ENCODE assay signal across 8 cellular contexts in genomic region chr6:99604161-99605073, GRCh38. TPM values are rescaled to one million over a fixed set of nuclear protein-coding genes. Genes with fewer than 3 reads are reported as not detected.
A peak's percentile ranks its signal among the peaks of the same experiment; 100 is the strongest.
DNase-seq lines count a peak whose midpoint lies in the region; ATAC-seq and TF ChIP-seq lines count a peak whose summit lies in the region.

No MANE protein-coding gene starts in this region.

- peaks cover 2% of the 10 kb centered on the region for H3K9me3 Mint-ChIP-seq in activated naive CD8-positive, alpha-beta T cell treated with anti-CD3 and anti-CD28 coated beads, Interleukin-2, amount 10 ng/mL, durations not matched to agents 7 days and 5 days
- no peaks in the 10 kb centered on the region for H3K9me3 Mint-ChIP-seq in memory B cell
- no peaks in the 10 kb centered on the region for H3K9me3 Mint-ChIP-seq in type B pancreatic cell

- H3K36me3 Mint-ChIP-seq in activated naive CD8-positive, alpha-beta T cell treated with anti-CD3 and anti-CD28 coated beads, Interleukin-2, amount 10 ng/mL, durations not matched to agents 7 days and 5 days, result peaks cover 4% of the 10 kb centered on the region
- H3K36me3 Mint-ChIP-seq in memory B cell (peaks cover 2% of the 10 kb centered on the region), type B pancreatic cell (no peaks in the 10 kb centered on the region)

- peaks cover 27% of the 10 kb centered on the region for H3K4me1 Mint-ChIP-seq in activated naive CD8-positive, alpha-beta T cell treated with anti-CD3 and anti-CD28 coated beads, Interleukin-2, amount 10 ng/mL, durations not matched to agents 7 days and 5 days
- H3K4me1 Mint-ChIP-seq in memory B cell, result peaks cover 8% of the 10 kb centered on the region
- H3K4me1 Mint-ChIP-seq in type B pancreatic cell (ENCODE audit: unreplicated experiment), result peaks cover 5% of the 10 kb centered on the region

- ATAC-seq in heart right ventricle (no peak), left cardiac atrium (no peak), memory B cell (ENCODE audit: low read depth) (no peak)
- no peak for ATAC-seq in activated naive CD8-positive, alpha-beta T cell treated with anti-CD3 and anti-CD28 coated beads, Interleukin-2, amount 10 ng/mL, durations not matched to agents 7 days and 5 days (ENCODE audit: low read depth)

- H3K36me3 ChIP-seq in heart right ventricle, result no peaks in the 10 kb centered on the region

- no peak overlapping the region for H3K27ac ChIP-seq in heart right ventricle

- intact Hi-C loops in heart right ventricle (cut with DNase I), result loop anchor here in 1 of 10 donors (10.0 kb wide), 1 partner anchor 140 kb away; no protein-coding TSS in a partner anchor
- intact Hi-C loops in left cardiac atrium (cut with DNase I), result no loop called here

- TF ChIP-seq CTCF in heart right ventricle (IDR thresholded peaks at IDR 0.05), result no peak
- no peak for TF ChIP-seq CTCF in type B pancreatic cell (conservative IDR thresholded peaks at IDR 0.05)

- peak overlapping the region; percentile 6 to 51 (median 38) for H3K4me3 ChIP-seq in heart right ventricle

- WGBS in heart right ventricle, 2 donors, result 7 to 13% methylated on average over 31 of the region's 31 CpGs

- peaks cover 4 to 44% (median 25%) of the 10 kb centered on the region in 9 donors for H3K4me1 ChIP-seq in heart right ventricle

- peaks cover 93% of the 10 kb centered on the region for H3K27me3 Mint-ChIP-seq in activated naive CD8-positive, alpha-beta T cell treated with anti-CD3 and anti-CD28 coated beads, Interleukin-2, amount 10 ng/mL, durations not matched to agents 7 days and 5 days
- H3K27me3 Mint-ChIP-seq in memory B cell, result peaks cover 24% of the 10 kb centered on the region
- H3K27me3 Mint-ChIP-seq in type B pancreatic cell, result peaks cover 97% of the 10 kb centered on the region

- H3K27me3 ChIP-seq in heart right ventricle, result peaks cover 39 to 100% (median 100%) of the 10 kb centered on the region in 7 donors

- H3K27ac Mint-ChIP-seq in activated naive CD8-positive, alpha-beta T cell treated with anti-CD3 and anti-CD28 coated beads, Interleukin-2, amount 10 ng/mL, durations not matched to agents 7 days and 5 days, result no peak overlapping the region
- H3K27ac Mint-ChIP-seq in memory B cell (no peak overlapping the region), type B pancreatic cell (no peak overlapping the region)

- POLR2A ChIA-PET in activated naive CD8-positive, alpha-beta T cell treated with anti-CD3 and anti-CD28 coated beads, Interleukin-2, amount 10 ng/mL, durations not matched to agents 7 days and 5 days (lab: Charles Lee), result no interaction called here

- peak overlapping the region; percentile 64 for H3K4me3 Mint-ChIP-seq in activated naive CD8-positive, alpha-beta T cell treated with anti-CD3 and anti-CD28 coated beads, Interleukin-2, amount 10 ng/mL, durations not matched to agents 7 days and 5 days
- peak overlapping the region; percentile 50 for H3K4me3 Mint-ChIP-seq in memory B cell
- H3K4me3 Mint-ChIP-seq in type B pancreatic cell, result peak overlapping the region; percentile 72

- no peaks in the 10 kb centered on the region for H3K9me3 ChIP-seq in heart right ventricle

- DNase-seq in heart right ventricle (no peak), left cardiac atrium (no peak), memory B cell (ENCODE audit: low spot score in 2 of 2) (no peak), type B pancreatic cell (ENCODE audit: extremely low spot score, unreplicated experiment) (no peak), NCI-H345 (lab: John Stamatoyannopoulos, UW) (no peak), NOMO-1 treated with DMSO at 0.1 percent for 48 hours (lab: John Stamatoyannopoulos, UW; ENCODE audit: unreplicated experiment) (no peak)
- DNase-seq in activated naive CD8-positive, alpha-beta T cell treated with anti-CD3 and anti-CD28 coated beads, Interleukin-2, amount 10 ng/mL, durations not matched to agents 7 days and 5 days, result no peak
- no peak for DNase-seq in effector CD4-positive, alpha-beta T cell

RNA-seq across cellular contexts. Expression of gene PRDM13, which starts 2.2 kb away (rescaled TPM):
- total RNA-seq in heart right ventricle (not detected), left cardiac atrium (not detected), type B pancreatic cell (ENCODE audit: low replicate concordance) (not detected in 2 replicates)
- polyA plus RNA-seq in heart right ventricle, result not detected
- total RNA-seq in activated naive CD8-positive, alpha-beta T cell treated with anti-CD3 and anti-CD28 coated beads, Interleukin-2, amount 10 ng/mL, durations not matched to agents 7 days and 5 days, result not detected

RNA-seq across cellular contexts. Expression of gene CCNC, which starts 36.0 kb away (rescaled TPM):
- total RNA-seq in heart right ventricle, result 10 to 100 TPM; 14.2 to 24.1 (median 18.6) TPM
- 10 to 100 TPM; 14.2 to 26.6 TPM for polyA plus RNA-seq in heart right ventricle
- total RNA-seq in left cardiac atrium, result 10 to 100 TPM; 20.6 to 28.9 TPM
- 10 to 100 TPM; 43.5 to 46.4 TPM for total RNA-seq in activated naive CD8-positive, alpha-beta T cell treated with anti-CD3 and anti-CD28 coated beads, Interleukin-2, amount 10 ng/mL, durations not matched to agents 7 days and 5 days
- total RNA-seq in type B pancreatic cell (ENCODE audit: low replicate concordance), result 52.0 and 61.2 TPM in 2 replicates
